7 cellular contexts compared by ENCODE assay signal in genomic region chr17:42537156-42537805, GRCh38. TPM values are rescaled to one million over a fixed set of nuclear protein-coding genes. Genes with fewer than 3 reads are reported as not detected.
DNase-seq lines count a peak whose midpoint lies in the region; ATAC-seq, FAIRE-seq and TF ChIP-seq lines count a peak whose summit lies in the region.

No MANE protein-coding gene starts in this region.

- FAIRE-seq in GM12878 (lab: Jason Lieb, UNC), result no peak

- peaks cover 13% of the 10 kb centered on the region for H3K79me2 ChIP-seq in GM12878 (ENCODE audit: control insufficient read depth, insufficient read depth, low read length)

- peak overlapping the region; percentile 98 for H3K4me2 ChIP-seq in GM12878 (ENCODE audit: control insufficient read depth, insufficient read depth)

- RAD21 ChIA-PET in GM12878 (lab: Charles Lee; ENCODE audit: unreplicated experiment), result interaction anchor here (0.9 to 3.4 kb wide), 6 partner anchors 10 to 226 kb away, joined by 5 to 17 read pairs (median 6); partner anchors contain the start of gene PSMC3IP

- WGBS in GM12878 (ENCODE audit: insufficient coverage, insufficient replicate concordance, low lambda C conversion rate, missing lambda C conversion rate), result 76% methylated on average over 30 of the region's 31 CpGs

- POLR2A ChIA-PET in GM12878 (lab: Charles Lee), result interaction anchor here (0.7 to 1.9 kb wide), 8 partner anchors 11 to 297 kb away, joined by 3 to 11 read pairs (median 4); no protein-coding TSS in a partner anchor

- no peaks in the 10 kb centered on the region for H4K20me1 ChIP-seq in GM12878 (ENCODE audit: control insufficient read depth, insufficient read depth)

- no peak for TF ChIP-seq EP300 in GM12878 (IDR thresholded peaks at IDR 0.05; ENCODE audit: borderline replicate concordance in 1 of 2, control insufficient read depth in 1 of 2, low read depth in 2 of 2, low read length in 2 of 2)

- intact Hi-C loops in GM12878 (cut with micrococcal nuclease; ENCODE audit: unreplicated experiment), result no loop called here

- in situ Hi-C loops in GM12878 (cut with MboI), result no loop called here
- in situ Hi-C loops in ACHN (cut with HindIII; ENCODE audit: low pct_ligation_motif_present, low pct_unique_long_range_greater_than_20kb, low sequenced_read_pairs), result no loop called here

- CTCF ChIA-PET in GM12878 (lab: Yijun Ruan, JAX), result interaction anchor here (0.6 to 3.1 kb wide), 10 partner anchors 10 to 266 kb away, joined by 3 to 21 read pairs (median 4); no protein-coding TSS in a partner anchor

- H3K9me3 ChIP-seq in GM12878 (replicated peaks; ENCODE audit: control insufficient read depth, insufficient read depth, low read length), result no peaks in the 10 kb centered on the region

- peak; percentile 13; the same call in 1 of the 3 replicates for ATAC-seq in GM12878
- no peak for ATAC-seq in HG02981 (IDR thresholded peaks at IDR 0.05; ENCODE audit: unreplicated experiment)

- no peaks in the 10 kb centered on the region for H3K27me3 ChIP-seq in GM12878 (replicated peaks in 1 of 2; ENCODE audit: control insufficient read depth in 2 of 2, insufficient read depth in 2 of 2, low read length in 1 of 2)
- no peaks in the 10 kb centered on the region for H3K27me3 ChIP-seq in kidney epithelial cell (ENCODE audit: control insufficient read depth, insufficient read depth, low read length)

- H2AFZ ChIP-seq in GM12878 (ENCODE audit: control insufficient read depth, low read depth, low read length), result no peak overlapping the region

- TSS peak; percentile 63 for BruUV-seq in GM12878 (replicated peaks; lab: Mats Ljungman, UMichigan)

- H3K4me1 ChIP-seq in GM12878 (ENCODE audit: control insufficient read depth, insufficient read depth, low read length), result peaks cover 16% of the 10 kb centered on the region

- TF ChIP-seq POLR2A in GM12878 (IDR thresholded peaks at IDR 0.05; ENCODE audit: low read depth, low read length), result no peak

- H3K4me3 ChIP-seq in Jurkat, Clone E6-1 (ENCODE audit: low read length), result peak overlapping the region; percentile 58
- peak overlapping the region; percentile 77 for H3K4me3 ChIP-seq in GM12878
- peak overlapping the region; percentile 49 for H3K4me3 ChIP-seq in kidney epithelial cell (ENCODE audit: low read depth, low read length)

- TF ChIP-seq RAD21 in GM12878 (IDR thresholded peaks at IDR 0.05; ENCODE audit: insufficient read depth, low read depth, low read length), result no peak

- H3K36me3 ChIP-seq in GM12878 (ENCODE audit: control insufficient read depth in 2 of 2, insufficient read depth in 2 of 2, low read length in 1 of 2) (peaks cover 0 to 5% of the 10 kb centered on the region in 2 experiments; a peak in 2 of 4 replicates), kidney epithelial cell (ENCODE audit: control insufficient read depth, insufficient read depth, low read length) (no peaks in the 10 kb centered on the region)

- peak overlapping the region; percentile 81 for H3K9ac ChIP-seq in GM12878 (ENCODE audit: control insufficient read depth, insufficient read depth, low read length)

- H3K27ac ChIP-seq in GM12878 (ENCODE audit: control insufficient read depth, insufficient read depth) (peak overlapping the region; percentile 75), temporal lobe (ENCODE audit: low read depth, low read length) (peak overlapping the region; percentile 77)

- SMC1A ChIA-PET in GM12878 (lab: Charles Lee; ENCODE audit: uncharacterized antibody, unreplicated experiment), result interaction anchor here (1.2 to 2.0 kb wide), 3 partner anchors 9 to 142 kb away, joined by 3 to 11 read pairs (median 8); no protein-coding TSS in a partner anchor

- no peak for DNase-seq in Jurkat, Clone E6-1 (ENCODE audit: low read depth, low spot score)
- DNase-seq in GM12878 (ENCODE audit: low read depth, low spot score), result no peak
- no peak for DNase-seq in kidney epithelial cell (ENCODE audit: low read depth)
- DNase-seq in ACHN, result no peak
- no peak for DNase-seq in SK-N-DZ (ENCODE audit: low spot score)

- TF ChIP-seq CTCF in GM12878 (IDR thresholded peaks at IDR 0.05 in 2 of 3, conservative IDR thresholded peaks at IDR 0.05 in 1 of 3; ENCODE audit: control insufficient read depth in 2 of 3, extremely low read depth in 1 of 3, insufficient read depth in 1 of 3, low read depth in 3 of 3, low read length in 3 of 3) (no peak), kidney epithelial cell (IDR thresholded peaks at IDR 0.05; ENCODE audit: insufficient read depth, low read length, poor library complexity, severe bottlenecking) (no peak)

RNA-seq across cellular contexts. Expression of gene NAGLU, which starts 1.2 kb away (rescaled TPM):
- 4.7 TPM for polyA plus RNA-seq in Jurkat, Clone E6-1 (2012; ENCODE audit: insufficient read depth, insufficient read length)
- total RNA-seq in GM12878 (2013; cell fraction: nucleolus; rRNA removed), result 41.7 and 43.3 TPM in 2 replicates
- 19.0 and 23.1 TPM in 2 replicates for total RNA-seq in GM12878 (2014; rRNA removed)
- 8.2 and 8.5 TPM in 2 replicates for total RNA-seq in GM12878 (2014; rRNA removed; fragmentation: Illumina TruSeq; extraction: Trizol)
- total RNA-seq in GM12878 (2021), result 25.8 and 27.4 TPM in 2 replicates
- polyA plus RNA-seq in GM12878 (2011; ENCODE audit: low read depth), result 5.0 TPM
- 4.6 and 9.3 TPM in 2 replicates for polyA plus RNA-seq in GM12878 (2011; rRNA removed)
- 13.1 and 20.9 TPM in 2 replicates for polyA plus RNA-seq in GM12878 (2011; cell fraction: cytosol; rRNA removed)
- polyA plus RNA-seq in GM12878 (2011; cell fraction: nucleus; rRNA removed), result 56.0 and 60.4 TPM in 2 replicates
- 13.8 and 15.5 TPM in 2 replicates for polyA plus RNA-seq in GM12878 (2012)
- polyA plus RNA-seq in GM12878 (2014; fragmentation: Illumina TruSeq; extraction: Trizol), result 2.4 and 6.8 TPM in 2 replicates
- under 1 TPM; 0.23 to 0.69 TPM for polyA plus RNA-seq in GM12878 (2014; fragmentation: Nextera tagmentation; extraction: Ambion mirVana)
- polyA plus RNA-seq in GM12878 (2014; rRNA removed), result 27.5 and 34.8 TPM in 2 replicates
- 10 to 100 TPM in 1 of 2 experiments, 1 to 10 TPM in 1; 2.9 to 19.6 TPM for polyA plus RNA-seq in GM12878 (2016; fragmentation: Nextera tagmentation; extraction: Ambion mirVana)
- polyA minus RNA-seq in GM12878 (2011; rRNA and poly(A)+ RNA removed), result 7.9 and 20.1 TPM in 2 replicates
- polyA minus RNA-seq in GM12878 (2011; cell fraction: cytosol; rRNA and poly(A)+ RNA removed), result 8.2 and 11.0 TPM in 2 replicates
- polyA minus RNA-seq in GM12878 (2011; cell fraction: nucleus; rRNA and poly(A)+ RNA removed), result 23.8 and 27.5 TPM in 2 replicates
- 46.2 and 49.2 TPM in 2 replicates for total RNA-seq in kidney epithelial cell
- 8.1 TPM for total RNA-seq in temporal lobe
- 44.3 and 63.8 TPM in 2 replicates for polyA plus RNA-seq in SK-N-DZ (2014; cell fraction: cytosol; rRNA removed)
- polyA plus RNA-seq in SK-N-DZ (2014; cell fraction: nucleus; rRNA removed), result 96.3 and 104 TPM in 2 replicates

RNA-seq across cellular contexts. Expression of gene HSD17B1, which starts 15.4 kb away (rescaled TPM):
- 3.3 TPM for polyA plus RNA-seq in Jurkat, Clone E6-1 (2012; ENCODE audit: insufficient read depth, insufficient read length)
- total RNA-seq in GM12878 (2013; cell fraction: nucleolus; rRNA removed), result 1.6 and 2.3 TPM in 2 replicates
- total RNA-seq in GM12878 (2014; rRNA removed) (0.44 and 1.1 TPM in 2 replicates), GM12878 (2014; rRNA removed; fragmentation: Illumina TruSeq; extraction: Trizol) (0.14 and 0.36 TPM in 2 replicates), GM12878 (2021) (0.61 and 0.67 TPM in 2 replicates), kidney epithelial cell (0.34 and 1.8 TPM in 2 replicates), temporal lobe (0.98 TPM)
- polyA plus RNA-seq in GM12878 (2011; ENCODE audit: low read depth), result 0.63 TPM
- polyA plus RNA-seq in GM12878 (2011; rRNA removed) (0.19 and 0.29 TPM in 2 replicates), GM12878 (2014; fragmentation: Illumina TruSeq; extraction: Trizol) (0.06 and 0.15 TPM in 2 replicates), GM12878 (2014; fragmentation: Nextera tagmentation; extraction: Ambion mirVana) (under 1 TPM; 0.21 to 0.26 TPM), GM12878 (2014; rRNA removed) (0.22 and 0.47 TPM in 2 replicates), GM12878 (2016; fragmentation: Nextera tagmentation; extraction: Ambion mirVana) (1 to 10 TPM in 1 of 2 experiments, under 1 TPM in 1; 0.73 to 1.1 TPM)
- polyA plus RNA-seq in GM12878 (2011; cell fraction: cytosol; rRNA removed), result 0.39 and 0.65 TPM in 2 replicates
- 0.86 and 0.99 TPM in 2 replicates for polyA plus RNA-seq in GM12878 (2011; cell fraction: nucleus; rRNA removed)
- 0.53 and 0.89 TPM in 2 replicates for polyA plus RNA-seq in GM12878 (2012)
- 0.15 and 0.72 TPM in 2 replicates for polyA minus RNA-seq in GM12878 (2011; rRNA and poly(A)+ RNA removed)
- polyA minus RNA-seq in GM12878 (2011; cell fraction: cytosol; rRNA and poly(A)+ RNA removed), result not detected in 2 replicates
- 0.60 and 1.7 TPM in 2 replicates for polyA minus RNA-seq in GM12878 (2011; cell fraction: nucleus; rRNA and poly(A)+ RNA removed)
- polyA plus RNA-seq in SK-N-DZ (2014; cell fraction: cytosol; rRNA removed), result 0.33 and 1.2 TPM in 2 replicates
- 0.76 and 1.3 TPM in 2 replicates for polyA plus RNA-seq in SK-N-DZ (2014; cell fraction: nucleus; rRNA removed)

RNA-seq across cellular contexts. Expression of gene COASY, which starts 24.7 kb away (rescaled TPM):
- polyA plus RNA-seq in Jurkat, Clone E6-1 (2012; ENCODE audit: insufficient read depth, insufficient read length), result 84.2 TPM
- 25.0 and 29.9 TPM in 2 replicates for total RNA-seq in GM12878 (2013; cell fraction: nucleolus; rRNA removed)
- total RNA-seq in GM12878 (2014; rRNA removed), result 27.8 and 31.3 TPM in 2 replicates
- 18.6 TPM in 2 replicates for total RNA-seq in GM12878 (2014; rRNA removed; fragmentation: Illumina TruSeq; extraction: Trizol)
- total RNA-seq in GM12878 (2021), result 81.9 and 88.5 TPM in 2 replicates
- polyA plus RNA-seq in GM12878 (2011; ENCODE audit: low read depth), result 32.2 TPM
- polyA plus RNA-seq in GM12878 (2011; rRNA removed), result 19.9 and 33.1 TPM in 2 replicates
- polyA plus RNA-seq in GM12878 (2011; cell fraction: cytosol; rRNA removed), result 43.3 and 50.8 TPM in 2 replicates
- polyA plus RNA-seq in GM12878 (2011; cell fraction: nucleus; rRNA removed), result 260 and 275 TPM in 2 replicates
- 64.1 and 86.9 TPM in 2 replicates for polyA plus RNA-seq in GM12878 (2012)
- 28.0 and 38.1 TPM in 2 replicates for polyA plus RNA-seq in GM12878 (2014; fragmentation: Illumina TruSeq; extraction: Trizol)
- polyA plus RNA-seq in GM12878 (2014; fragmentation: Nextera tagmentation; extraction: Ambion mirVana), result 10 to 100 TPM; 39.8 to 46.6 TPM
- 52.5 and 57.8 TPM in 2 replicates for polyA plus RNA-seq in GM12878 (2014; rRNA removed)
- polyA plus RNA-seq in GM12878 (2016; fragmentation: Nextera tagmentation; extraction: Ambion mirVana), result 10 to 100 TPM; 88.1 to 93.9 TPM
- polyA minus RNA-seq in GM12878 (2011; rRNA and poly(A)+ RNA removed), result 21.3 and 34.8 TPM in 2 replicates
- 23.2 and 23.4 TPM in 2 replicates for polyA minus RNA-seq in GM12878 (2011; cell fraction: cytosol; rRNA and poly(A)+ RNA removed)
- 28.2 and 43.9 TPM in 2 replicates for polyA minus RNA-seq in GM12878 (2011; cell fraction: nucleus; rRNA and poly(A)+ RNA removed)
- 26.8 and 34.3 TPM in 2 replicates for total RNA-seq in kidney epithelial cell
- total RNA-seq in temporal lobe, result 7.1 TPM
- polyA plus RNA-seq in SK-N-DZ (2014; cell fraction: cytosol; rRNA removed), result 33.3 and 40.2 TPM in 2 replicates
- 89.3 TPM in 2 replicates for polyA plus RNA-seq in SK-N-DZ (2014; cell fraction: nucleus; rRNA removed)

RNA-seq across cellular contexts. Expression of gene MLX, which starts 29.6 kb away (rescaled TPM):
- polyA plus RNA-seq in Jurkat, Clone E6-1 (2012; ENCODE audit: insufficient read depth, insufficient read length), result 89.3 TPM
- total RNA-seq in GM12878 (2013; cell fraction: nucleolus; rRNA removed), result 60.5 and 62.5 TPM in 2 replicates
- total RNA-seq in GM12878 (2014; rRNA removed), result 37.1 and 39.5 TPM in 2 replicates
- 34.1 and 34.4 TPM in 2 replicates for total RNA-seq in GM12878 (2014; rRNA removed; fragmentation: Illumina TruSeq; extraction: Trizol)
- total RNA-seq in GM12878 (2021), result 38.3 and 41.5 TPM in 2 replicates
- 23.2 TPM for polyA plus RNA-seq in GM12878 (2011; ENCODE audit: low read depth)
- 41.2 and 48.9 TPM in 2 replicates for polyA plus RNA-seq in GM12878 (2011; rRNA removed)
- polyA plus RNA-seq in GM12878 (2011; cell fraction: cytosol; rRNA removed), result 46.2 and 53.0 TPM in 2 replicates
- 103 and 133 TPM in 2 replicates for polyA plus RNA-seq in GM12878 (2011; cell fraction: nucleus; rRNA removed)
- polyA plus RNA-seq in GM12878 (2012), result 30.5 and 32.5 TPM in 2 replicates
- 59.2 and 61.1 TPM in 2 replicates for polyA plus RNA-seq in GM12878 (2014; fragmentation: Illumina TruSeq; extraction: Trizol)
- 10 to 100 TPM; 38.3 to 49.1 TPM for polyA plus RNA-seq in GM12878 (2014; fragmentation: Nextera tagmentation; extraction: Ambion mirVana)
- 65.0 and 66.1 TPM in 2 replicates for polyA plus RNA-seq in GM12878 (2014; rRNA removed)
- polyA plus RNA-seq in GM12878 (2016; fragmentation: Nextera tagmentation; extraction: Ambion mirVana), result 10 to 100 TPM; 40.6 to 47.4 TPM
- polyA minus RNA-seq in GM12878 (2011; rRNA and poly(A)+ RNA removed), result 65.2 and 81.9 TPM in 2 replicates
- 16.7 and 28.9 TPM in 2 replicates for polyA minus RNA-seq in GM12878 (2011; cell fraction: cytosol; rRNA and poly(A)+ RNA removed)
- 34.8 and 58.3 TPM in 2 replicates for polyA minus RNA-seq in GM12878 (2011; cell fraction: nucleus; rRNA and poly(A)+ RNA removed)
- 33.9 and 35.9 TPM in 2 replicates for total RNA-seq in kidney epithelial cell
- 14.8 TPM for total RNA-seq in temporal lobe
- 26.7 and 32.4 TPM in 2 replicates for polyA plus RNA-seq in SK-N-DZ (2014; cell fraction: cytosol; rRNA removed)
- polyA plus RNA-seq in SK-N-DZ (2014; cell fraction: nucleus; rRNA removed), result 75.7 and 102 TPM in 2 replicates

RNA-seq across cellular contexts. Expression of gene PSMC3IP, which starts 40.2 kb away (rescaled TPM):
- polyA plus RNA-seq in Jurkat, Clone E6-1 (2012; ENCODE audit: insufficient read depth, insufficient read length), result 40.5 TPM
- 9.0 and 9.9 TPM in 2 replicates for total RNA-seq in GM12878 (2013; cell fraction: nucleolus; rRNA removed)
- total RNA-seq in GM12878 (2014; rRNA removed), result 17.4 and 18.7 TPM in 2 replicates
- 12.0 and 12.1 TPM in 2 replicates for total RNA-seq in GM12878 (2014; rRNA removed; fragmentation: Illumina TruSeq; extraction: Trizol)
- total RNA-seq in GM12878 (2021), result 14.7 and 18.0 TPM in 2 replicates
- polyA plus RNA-seq in GM12878 (2011; ENCODE audit: low read depth), result 9.6 TPM
- 13.5 and 15.0 TPM in 2 replicates for polyA plus RNA-seq in GM12878 (2011; rRNA removed)
- polyA plus RNA-seq in GM12878 (2011; cell fraction: cytosol; rRNA removed), result 7.3 and 9.3 TPM in 2 replicates
- 29.3 and 29.5 TPM in 2 replicates for polyA plus RNA-seq in GM12878 (2011; cell fraction: nucleus; rRNA removed)
- 8.4 and 13.5 TPM in 2 replicates for polyA plus RNA-seq in GM12878 (2012)
- 25.9 and 28.5 TPM in 2 replicates for polyA plus RNA-seq in GM12878 (2014; fragmentation: Illumina TruSeq; extraction: Trizol)
- polyA plus RNA-seq in GM12878 (2014; fragmentation: Nextera tagmentation; extraction: Ambion mirVana), result 1 to 10 TPM; 6.8 to 7.1 TPM
- polyA plus RNA-seq in GM12878 (2014; rRNA removed), result 24.8 and 26.8 TPM in 2 replicates
- 10 to 100 TPM; 33.1 to 34.5 TPM for polyA plus RNA-seq in GM12878 (2016; fragmentation: Nextera tagmentation; extraction: Ambion mirVana)
- polyA minus RNA-seq in GM12878 (2011; rRNA and poly(A)+ RNA removed), result 10.9 and 11.5 TPM in 2 replicates
- 3.3 and 4.7 TPM in 2 replicates for polyA minus RNA-seq in GM12878 (2011; cell fraction: cytosol; rRNA and poly(A)+ RNA removed)
- 10.9 and 16.8 TPM in 2 replicates for polyA minus RNA-seq in GM12878 (2011; cell fraction: nucleus; rRNA and poly(A)+ RNA removed)
- total RNA-seq in kidney epithelial cell, result 3.9 and 7.9 TPM in 2 replicates
- 3.7 TPM for total RNA-seq in temporal lobe
- 49.3 and 53.6 TPM in 2 replicates for polyA plus RNA-seq in SK-N-DZ (2014; cell fraction: cytosol; rRNA removed)
- 83.5 and 85.1 TPM in 2 replicates for polyA plus RNA-seq in SK-N-DZ (2014; cell fraction: nucleus; rRNA removed)
